Comparison of ENCODE assay signal across 20 cellular contexts in genomic region chr15:65410972-65411371, GRCh38. TPM values are rescaled to one million over a fixed set of nuclear protein-coding genes. Genes with fewer than 3 reads are reported as not detected.
DNase-seq lines count a peak whose midpoint lies in the region; ATAC-seq, FAIRE-seq and TF ChIP-seq lines count a peak whose summit lies in the region.
"Had no signal": no experiment of that assay in that cellular context is flagged by ENCODE, and none has a peak within 500 bp of the region (broad histone marks: within the 10 kb centered on the region; RNA-seq: fewer than 3 reads in every experiment).

No MANE protein-coding gene starts in this region.

- H3K23ac ChIP-seq in neuronal stem cell (ENCODE audit: low read depth, low read length, poor library complexity) = peak overlapping the region; percentile 70

- H2BK15ac ChIP-seq in neuronal stem cell (ENCODE audit: low read length) = peak overlapping the region; percentile 44

- CTCF ChIA-PET in A549 (lab: Yijun Ruan, JAX) (interaction anchor here (1.0 to 15.0 kb wide), 4 partner anchors 7 to 92 kb away, joined by 3 to 256 read pairs (median 24); partner anchors contain the start of gene IGDCC4), GM12878 (lab: Yijun Ruan, JAX) (interaction anchor here (1.0 to 1.3 kb wide), 2 partner anchors 12 to 16 kb away, joined by 3 to 5 read pairs; no protein-coding TSS in a partner anchor)

- FAIRE-seq in A549 (lab: Jason Lieb, UNC) = no peak
- FAIRE-seq in GM12878 (lab: Jason Lieb, UNC) = no peak
- FAIRE-seq in kidney (lab: Jason Lieb, UNC) = no peak
- FAIRE-seq: GM19239, K562 had no signal

- 86% methylated on average over 10 of the region's 10 CpGs for WGBS in A549 (ENCODE audit: missing lambda C conversion rate)
- WGBS in GM12878 (ENCODE audit: insufficient coverage, insufficient replicate concordance, low lambda C conversion rate, missing lambda C conversion rate) = 50% methylated on average over 10 of the region's 10 CpGs
- WGBS in neuronal stem cell (ENCODE audit: extremely low coverage in 2 of 2, insufficient read length in 2 of 2, insufficient replicate concordance in 1 of 2), 2 donors = no CpG with 5 or more reads among the region's 10 CpGs
- WGBS in stomach, 5 donors = 69 to 81% (median 74%) methylated on average over 6 to 10 of the region's 10 CpGs

- peak overlapping the region; percentile 68 for H2BK12ac ChIP-seq in neuronal stem cell (ENCODE audit: low read length)

- no peak for TF ChIP-seq RAD21 in A549 (conservative IDR thresholded peaks at IDR 0.05 in 1 of 2, IDR thresholded peaks at IDR 0.05 in 1 of 2)
- TF ChIP-seq RAD21 in GM12878 (IDR thresholded peaks at IDR 0.05; ENCODE audit: insufficient read depth, low read depth, low read length) = no peak

- H3K27me3 ChIP-seq in GM12878 (replicated peaks in 1 of 2; ENCODE audit: control insufficient read depth in 2 of 2, insufficient read depth in 2 of 2, low read length in 1 of 2) = no peaks in the 10 kb centered on the region
- no peaks in the 10 kb centered on the region for H3K27me3 ChIP-seq in neuronal stem cell (ENCODE audit: control insufficient read depth in 3 of 3, insufficient read depth in 3 of 3, low read depth in 1 of 3, low read length in 3 of 3)
- peaks cover 0 to 38% (median 0%) of the 10 kb centered on the region in 3 donors for H3K27me3 ChIP-seq in stomach
- H3K27me3 ChIP-seq: BLaER1 had no signal

- H3K4me1 ChIP-seq in A549 (peaks cover 53% of the 10 kb centered on the region), GM12878 (ENCODE audit: control insufficient read depth, insufficient read depth, low read length) (peaks cover 24% of the 10 kb centered on the region), kidney (ENCODE audit: control insufficient read depth in 1 of 2, insufficient read depth in 1 of 2, low read depth in 1 of 2, low read length in 2 of 2) (no peaks in the 10 kb centered on the region), neuronal stem cell (ENCODE audit: control insufficient read depth in 2 of 2, insufficient read depth in 1 of 2, low read depth in 1 of 2, low read length in 2 of 2) (peaks cover 38 to 42% of the 10 kb centered on the region in 2 donors), stomach (peaks cover 7 to 15% (median 11%) of the 10 kb centered on the region in 4 donors)

- no peak overlapping the region for H3K4ac ChIP-seq in neuronal stem cell (ENCODE audit: low read length)

- H2AFZ ChIP-seq in GM12878 (ENCODE audit: control insufficient read depth, low read depth, low read length) = no peak overlapping the region
- no peak overlapping the region for H2AFZ ChIP-seq in neuronal stem cell (ENCODE audit: low read length)

- H4K91ac ChIP-seq in neuronal stem cell (ENCODE audit: low read depth, low read length, poor library complexity) = peak overlapping the region; percentile 88

- no peak overlapping the region for H3K9ac ChIP-seq in GM12878 (ENCODE audit: control insufficient read depth, insufficient read depth, low read length)
- no peak overlapping the region for H3K9ac ChIP-seq in kidney (ENCODE audit: low read length in 2 of 2)
- H3K9ac ChIP-seq in neuronal stem cell (ENCODE audit: low read depth, low read length, poor library complexity) = peak overlapping the region; percentile 82
- H3K9ac ChIP-seq: BLaER1 had no signal

- no peaks in the 10 kb centered on the region for H3K79me2 ChIP-seq in GM12878 (ENCODE audit: control insufficient read depth, insufficient read depth, low read length)

- peak overlapping the region; percentile 52 for H3K4me2 ChIP-seq in A549
- no peak overlapping the region for H3K4me2 ChIP-seq in GM12878 (ENCODE audit: control insufficient read depth, insufficient read depth)
- H3K4me2 ChIP-seq in neuronal stem cell (ENCODE audit: insufficient read depth, low read length, poor library complexity, severe bottlenecking) = no peak overlapping the region
- H3K4me2 ChIP-seq: BLaER1 had no signal

- H4K8ac ChIP-seq in neuronal stem cell (ENCODE audit: low read depth, low read length) = peak overlapping the region; percentile 33

- H3K9me3 ChIP-seq in A549 = no peaks in the 10 kb centered on the region
- no peaks in the 10 kb centered on the region for H3K9me3 ChIP-seq in GM12878 (replicated peaks; ENCODE audit: control insufficient read depth, insufficient read depth, low read length)
- no peaks in the 10 kb centered on the region for H3K9me3 ChIP-seq in kidney (ENCODE audit: control insufficient read depth in 1 of 2, low read length in 2 of 2)
- no peaks in the 10 kb centered on the region for H3K9me3 ChIP-seq in neuronal stem cell (replicated peaks in 1 of 2; ENCODE audit: control insufficient read depth in 2 of 2, insufficient read depth in 1 of 2, low read depth in 1 of 2, low read length in 2 of 2)
- H3K9me3 ChIP-seq in stomach = no peaks in the 10 kb centered on the region
- H3K9me3 ChIP-seq: BLaER1, Caco-2, HAP-1 had no signal

- TF ChIP-seq EP300 in A549 (IDR thresholded peaks at IDR 0.05) = no peak
- no peak for TF ChIP-seq EP300 in GM12878 (IDR thresholded peaks at IDR 0.05; ENCODE audit: borderline replicate concordance in 1 of 2, control insufficient read depth in 1 of 2, low read depth in 2 of 2, low read length in 2 of 2)
- TF ChIP-seq EP300 in stomach (IDR thresholded peaks at IDR 0.05) = no peak

- peak overlapping the region; percentile 92 for H3K18ac ChIP-seq in neuronal stem cell (ENCODE audit: low read length)

- H4K20me1 ChIP-seq in GM12878 (ENCODE audit: control insufficient read depth, insufficient read depth) = no peaks in the 10 kb centered on the region
- H4K20me1 ChIP-seq: BLaER1 had no signal

- TF ChIP-seq POLR2A in A549 (IDR thresholded peaks at IDR 0.05; ENCODE audit: low read length) (no peak), GM12878 (IDR thresholded peaks at IDR 0.05; ENCODE audit: low read depth, low read length) (no peak), stomach (IDR thresholded peaks at IDR 0.05) (no peak)

- H3K4me3 ChIP-seq in A549 (no peak overlapping the region), GM12878 (no peak overlapping the region), kidney (ENCODE audit: low read length in 2 of 2) (no peak overlapping the region), neuronal stem cell (ENCODE audit: low read length in 2 of 2) (no peak overlapping the region), stomach (no peak overlapping the region), foreskin fibroblast (ENCODE audit: low read depth in 1 of 2, low read length in 2 of 2) (no peak overlapping the region)
- H3K4me3 ChIP-seq: BLaER1, HAP-1, K562 had no signal

- TF ChIP-seq CTCF in A549 (IDR thresholded peaks at IDR 0.05) (no peak), GM12878 (IDR thresholded peaks at IDR 0.05 in 2 of 3, conservative IDR thresholded peaks at IDR 0.05 in 1 of 3; ENCODE audit: control insufficient read depth in 2 of 3, extremely low read depth in 1 of 3, insufficient read depth in 1 of 3, low read depth in 3 of 3, low read length in 3 of 3) (no peak), kidney (IDR thresholded peaks at IDR 0.05; ENCODE audit: borderline replicate concordance, extremely low read depth, insufficient read depth) (no peak), stomach (IDR thresholded peaks at IDR 0.05) (no peak), foreskin fibroblast (IDR thresholded peaks at IDR 0.05; ENCODE audit: low read depth, low read length) (no peak)

- SMC1A ChIA-PET in GM12878 (lab: Charles Lee; ENCODE audit: uncharacterized antibody, unreplicated experiment) = interaction anchor here (5.4 kb wide), 1 partner anchor 10 kb away, joined by 38 read pairs; the partner anchor contains the start of gene IGDCC4

- intact Hi-C loops in GM12878 (cut with micrococcal nuclease; ENCODE audit: unreplicated experiment) (no loop called here), kidney (cut with DNase I) (no loop called here), stomach (cut with DNase I; ENCODE audit: low total_unique reads) (no loop called here)

- H2BK5ac ChIP-seq in neuronal stem cell (ENCODE audit: low read length) = peak overlapping the region; percentile 75

- ATAC-seq in A549 (peak in 1 of 2 experiments; percentile 31; a peak in 3 of 6 replicates), GM12878 (peak; percentile 16), GM21381 (IDR thresholded peaks at IDR 0.05; ENCODE audit: unreplicated experiment) (no peak)

- H2AK5ac ChIP-seq in neuronal stem cell (ENCODE audit: low read depth, low read length) = peak overlapping the region; percentile 60

- H3K36me3 ChIP-seq in GM12878 (ENCODE audit: control insufficient read depth in 2 of 2, insufficient read depth in 2 of 2, low read length in 1 of 2) (no peaks in the 10 kb centered on the region), kidney (ENCODE audit: control insufficient read depth in 1 of 2, insufficient read depth in 2 of 2, low read length in 2 of 2) (no peaks in the 10 kb centered on the region), neuronal stem cell (replicated peaks in 1 of 2; ENCODE audit: control insufficient read depth in 2 of 2, insufficient read depth in 2 of 2, low read length in 2 of 2) (peaks cover 0 to 43% of the 10 kb centered on the region in 2 donors), stomach (no peaks in the 10 kb centered on the region)
- H3K36me3 ChIP-seq: BLaER1, HAP-1 had no signal

- DNase-seq in A549 (ENCODE audit: low read depth in 1 of 2, low spot score in 1 of 2) = no peak
- DNase-seq in GM12878 (ENCODE audit: low read depth, low spot score) = no peak
- DNase-seq in kidney = peak; percentile 63
- no peak for DNase-seq in neuronal stem cell (ENCODE audit: low spot score)
- DNase-seq in stomach = no peak
- DNase-seq in foreskin fibroblast = no peak
- DNase-seq in epidermal melanocyte (ENCODE audit: insufficient read length, low spot score) = no peak
- DNase-seq: AML-193; Caco-2; CD8-positive, alpha-beta memory T cell; DND-41; GDM1; GOT3 had no signal

- peaks cover 9% of the 10 kb centered on the region for H3K79me1 ChIP-seq in neuronal stem cell (ENCODE audit: low read depth, low read length)

- no peak overlapping the region for H2BK120ac ChIP-seq in neuronal stem cell (ENCODE audit: low read depth, low read length)

- RAD21 ChIA-PET in GM12878 (lab: Charles Lee; ENCODE audit: unreplicated experiment) = no interaction called here

- peak overlapping the region; percentile 50 to 70 for H3K27ac ChIP-seq in A549
- H3K27ac ChIP-seq in GM12878 (ENCODE audit: control insufficient read depth, insufficient read depth) = no peak overlapping the region
- no peak overlapping the region for H3K27ac ChIP-seq in kidney (ENCODE audit: low read depth in 2 of 2, low read length in 2 of 2)
- peak overlapping the region; percentile 21 for H3K27ac ChIP-seq in neuronal stem cell (replicated peaks; ENCODE audit: low read length)
- H3K27ac ChIP-seq in stomach = no peak overlapping the region
- H3K27ac ChIP-seq: 22Rv1, BLaER1, HL-60 had no signal

- POLR2A ChIA-PET in A549 (lab: Yijun Ruan, JAX) (no interaction called here), GM12878 (lab: Charles Lee) (interaction anchor here (3.5 kb wide), 1 partner anchor 10 kb away, joined by 14 read pairs; the partner anchor contains the start of gene IGDCC4)

- in situ Hi-C loops in GM12878 (cut with MboI) = no loop called here

- TSS peak; percentile 75 for BruUV-seq in GM12878 (replicated peaks; lab: Mats Ljungman, UMichigan)

- no peak overlapping the region for H3K14ac ChIP-seq in neuronal stem cell (ENCODE audit: low read length)

RNA-seq across cellular contexts. Expression of gene IGDCC4, which starts 11.8 kb away (rescaled TPM):
- polyA plus RNA-seq in A549 (2011; rRNA removed) (5.2 and 5.4 TPM in 2 replicates), A549 (2017; fragmentation: RNase III; extraction: RNeasy Plus Mini Kit Qiagen cat#74134 plus additional on column Dnase treatment) (3.8 to 4.2 TPM (median 3.9 TPM) in 3 replicates), GM12878 (2011; rRNA removed) (0.18 and 0.27 TPM in 2 replicates), GM12878 (2014; fragmentation: Illumina TruSeq; extraction: Trizol) (0.18 and 0.29 TPM in 2 replicates), GM12878 (2014; fragmentation: Nextera tagmentation; extraction: Ambion mirVana) (under 1 TPM; 0.08 to 0.16 TPM), GM12878 (2014; rRNA removed) (0.24 and 0.41 TPM in 2 replicates), GM12878 (2016; fragmentation: Nextera tagmentation; extraction: Ambion mirVana) (under 1 TPM; 0.06 to 0.17 TPM), kidney (ENCODE audit: insufficient read depth, low read depth, low replicate concordance) (0.17 TPM), stomach (1 to 10 TPM in 1 of 3 donors, under 1 TPM in 2; 0.85 to 2.6 (median 0.93) TPM)
- 1.9 and 2.7 TPM in 2 replicates for polyA plus RNA-seq in A549 (2012; cell fraction: cytosol; rRNA removed)
- 8.1 and 9.1 TPM in 2 replicates for polyA plus RNA-seq in A549 (2012; cell fraction: nucleus; rRNA removed)
- 5.7 and 9.3 TPM in 2 replicates for polyA minus RNA-seq in A549 (2011; rRNA and poly(A)+ RNA removed)
- 10.0 and 14.3 TPM in 2 replicates for total RNA-seq in GM12878 (2013; cell fraction: nucleolus; rRNA removed)
- total RNA-seq in GM12878 (2014; rRNA removed) (0.05 and 0.06 TPM in 2 replicates), GM12878 (2014; rRNA removed; fragmentation: Illumina TruSeq; extraction: Trizol) (0.04 and 0.09 TPM in 2 replicates), GM12878 (2021) (0.21 and 0.74 TPM in 2 replicates), kidney (4.3 TPM), stomach (10 to 100 TPM in 1 of 5 donors, 1 to 10 TPM in 2, not detected in 2; 3.6 to 11.2 (median 6.7) TPM)
- polyA plus RNA-seq in GM12878 (2011; ENCODE audit: low read depth) = 0.16 TPM
- 0.19 and 0.22 TPM in 2 replicates for polyA plus RNA-seq in GM12878 (2011; cell fraction: cytosol; rRNA removed)
- polyA plus RNA-seq in GM12878 (2011; cell fraction: nucleus; rRNA removed) = 1.8 and 2.2 TPM in 2 replicates
- 0.37 and 0.55 TPM in 2 replicates for polyA plus RNA-seq in GM12878 (2012)
- 0.15 and 1.8 TPM in 2 replicates for polyA minus RNA-seq in GM12878 (2011; rRNA and poly(A)+ RNA removed)
- polyA minus RNA-seq in GM12878 (2011; cell fraction: cytosol; rRNA and poly(A)+ RNA removed) = not detected in 2 replicates
- polyA minus RNA-seq in GM12878 (2011; cell fraction: nucleus; rRNA and poly(A)+ RNA removed) = 0.97 and 1.1 TPM in 2 replicates
- polyA plus RNA-seq in neuronal stem cell (2013, experiment 1 of 2) = 17.1 TPM
- 17.4 TPM for polyA plus RNA-seq in neuronal stem cell (2013, experiment 2 of 2)
- polyA plus RNA-seq: CD8-positive, alpha-beta memory T cell had no signal

RNA-seq across cellular contexts. Expression of gene IGDCC3, which starts 33.2 kb away (rescaled TPM):
- polyA plus RNA-seq in A549 (2011; rRNA removed) (0.04 TPM in 1 of 2 replicates, not detected in the other), A549 (2017; fragmentation: RNase III; extraction: RNeasy Plus Mini Kit Qiagen cat#74134 plus additional on column Dnase treatment) (0.04 to 0.12 TPM (median 0.11 TPM) in 3 replicates), GM12878 (2011; rRNA removed) (not detected in 2 replicates), GM12878 (2014; fragmentation: Illumina TruSeq; extraction: Trizol) (not detected in 2 replicates), GM12878 (2014; fragmentation: Nextera tagmentation; extraction: Ambion mirVana) (not detected), GM12878 (2014; rRNA removed) (not detected in 2 replicates), GM12878 (2016; fragmentation: Nextera tagmentation; extraction: Ambion mirVana) (under 1 TPM; 0.15 to 0.20 TPM), kidney (ENCODE audit: insufficient read depth, low read depth, low replicate concordance) (0.49 TPM), stomach (under 1 TPM in 2 of 3 donors, not detected in 1; 0.08 to 0.12 TPM)
- 0.04 and 0.09 TPM in 2 replicates for polyA plus RNA-seq in A549 (2012; cell fraction: cytosol; rRNA removed)
- polyA plus RNA-seq in A549 (2012; cell fraction: nucleus; rRNA removed) = 0.11 and 0.20 TPM in 2 replicates
- not detected in 2 replicates for polyA minus RNA-seq in A549 (2011; rRNA and poly(A)+ RNA removed)
- not detected in 2 replicates for total RNA-seq in GM12878 (2013; cell fraction: nucleolus; rRNA removed)
- total RNA-seq in GM12878 (2014; rRNA removed) (not detected in 2 replicates), GM12878 (2014; rRNA removed; fragmentation: Illumina TruSeq; extraction: Trizol) (not detected in 2 replicates), GM12878 (2021) (0.10 and 0.13 TPM in 2 replicates), kidney (0.22 TPM), stomach (1 to 10 TPM in 2 of 5 donors, not detected in 3; 1.7 to 5.8 TPM)
- polyA plus RNA-seq in GM12878 (2011; ENCODE audit: low read depth) = not detected
- not detected in 2 replicates for polyA plus RNA-seq in GM12878 (2011; cell fraction: cytosol; rRNA removed)
- polyA plus RNA-seq in GM12878 (2011; cell fraction: nucleus; rRNA removed) = not detected in 2 replicates
- polyA plus RNA-seq in GM12878 (2012) = not detected in 2 replicates
- not detected in 2 replicates for polyA minus RNA-seq in GM12878 (2011; rRNA and poly(A)+ RNA removed)
- not detected in 2 replicates for polyA minus RNA-seq in GM12878 (2011; cell fraction: cytosol; rRNA and poly(A)+ RNA removed)
- polyA minus RNA-seq in GM12878 (2011; cell fraction: nucleus; rRNA and poly(A)+ RNA removed) = not detected in 2 replicates
- polyA plus RNA-seq in neuronal stem cell (2013, experiment 1 of 2) = 69.2 TPM
- 70.9 TPM for polyA plus RNA-seq in neuronal stem cell (2013, experiment 2 of 2)
- total RNA-seq: CD8-positive, alpha-beta memory T cell; K562 had no signal
- polyA plus RNA-seq: CD8-positive, alpha-beta memory T cell; K562 had no signal

Comparison
In these comparisons a context has a peak if more than half of its experiments do, and no peak if none do; other contexts are left out.
1. H3K27ac ChIP-seq: peak in A549 (2 of 2) and neuronal stem cell (single experiment); none in GM12878 (single experiment), kidney (0 of 2) and stomach (0 of 5).